Comparison of ENCODE assay signal across 1 cellular context in the genomic region with DNA sequence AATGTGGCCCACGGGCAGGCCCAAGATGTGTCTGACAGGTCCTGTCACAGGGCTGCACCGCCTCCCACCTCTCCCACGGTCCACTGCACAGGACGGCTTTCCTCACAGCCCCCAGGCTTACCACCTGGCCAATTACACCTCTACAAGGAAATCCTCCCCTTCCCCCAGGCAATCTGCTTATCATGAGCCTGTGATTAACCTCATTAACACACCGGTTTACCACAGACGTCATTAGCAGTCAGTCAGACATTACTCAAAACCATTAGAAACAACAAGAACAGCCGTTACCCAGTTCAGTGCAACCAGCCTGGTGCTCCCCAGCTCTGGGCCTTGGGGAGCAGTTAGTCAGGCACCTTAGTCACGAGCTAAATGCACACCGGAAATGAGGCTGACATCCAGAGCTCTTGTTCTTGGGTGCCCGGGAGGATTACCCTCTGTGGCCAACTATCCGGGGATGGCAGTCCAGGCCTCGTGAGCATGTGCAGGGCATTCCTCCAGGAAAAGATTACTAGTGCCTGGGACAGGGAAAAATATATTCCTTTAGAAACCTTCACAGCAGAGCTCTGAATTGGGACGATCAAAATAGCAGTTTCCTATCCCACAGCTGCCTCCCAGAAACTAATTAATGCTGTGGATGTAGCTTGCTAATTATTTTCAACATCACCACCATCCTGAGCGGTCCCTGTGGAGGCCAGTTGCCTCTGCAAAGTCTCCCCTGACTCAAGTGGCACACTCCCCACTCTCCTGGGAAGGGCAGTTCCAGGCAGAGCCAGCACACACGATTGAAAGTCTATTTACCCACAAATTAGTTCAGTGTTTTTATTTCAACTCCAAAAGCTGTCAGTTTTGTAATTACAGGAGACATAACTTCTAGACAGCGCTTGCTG.
TF ChIP-seq lines count a peak whose summit lies in the region.

No MANE protein-coding gene starts in this region.

TF ChIP-seq in HepG2, 621 proteins besides CTCF, POLR2A, EP300 and RAD21 (continued from another document):
- TF ChIP-seq PHF8 (CRISPR knock-in tag; IDR thresholded peaks at IDR 0.05) (no peak), SRSF4 (IDR thresholded peaks at IDR 0.05; ENCODE audit: low read depth, low read length, poor library complexity, severe bottlenecking) (no peak), ZNF557 (CRISPR knock-in tag; IDR thresholded peaks at IDR 0.05) (no peak), SRSF9 (IDR thresholded peaks at IDR 0.05; ENCODE audit: borderline replicate concordance, insufficient read depth, low read depth, low read length, poor library complexity, severe bottlenecking) (no peak)
